Comparison of ENCODE assay signal across 16 cellular contexts in genomic region chr9:13758876-13759275, GRCh38.
"Had no signal": no experiment of that assay in that cellular context is flagged by ENCODE, and none has a peak within 500 bp of the region (broad histone marks: within the 10 kb centered on the region; RNA-seq: fewer than 3 reads in every experiment).

No MANE protein-coding gene starts in this region.

- FAIRE-seq: small intestine had no signal

- H3K4me1 Mint-ChIP-seq: central memory CD8-positive, alpha-beta T cell had no signal

- H3K27ac ChIP-seq: adrenal gland, epithelial cell of prostate, gastroesophageal sphincter, neural progenitor cell, ovary, stomach, vagina had no signal

- H3K4me3 ChIP-seq: adrenal gland, gastroesophageal sphincter, neural progenitor cell, ovary, stomach, vagina had no signal

- H3K4me3 Mint-ChIP-seq: central memory CD8-positive, alpha-beta T cell; T-helper 2 cell treated with Interferon-gamma antibody and Interleukin-4, amounts not matched to agents 5 μg/mL and 100 μg/mL, for 36 hours had no signal

- ATAC-seq: gastroesophageal sphincter had no signal

- H3K27me3 Mint-ChIP-seq: central memory CD8-positive, alpha-beta T cell had no signal

- H3K27me3 ChIP-seq: adrenal gland, gastroesophageal sphincter, neural progenitor cell, ovary, stomach, vagina had no signal

- DNase-seq: activated naive CD4-positive, alpha-beta T cell treated with anti-CD3 and anti-CD28 coated beads, Interleukin-2, amount 50 U/mL, for 16 hours; activated T-cell treated with anti-CD3 and anti-CD28 coated beads, Interleukin-2, amount 50 U/mL, for 1 hour; adrenal gland; cortex of kidney; effector CD8-positive, alpha-beta T cell; hypothalamus; mammary epithelial cell; small intestine; stomach had no signal

- H3K27ac Mint-ChIP-seq: neural progenitor cell; T-helper 2 cell treated with Interferon-gamma antibody and Interleukin-4, amounts not matched to agents 5 μg/mL and 100 μg/mL, for 36 hours had no signal

- H3K36me3 Mint-ChIP-seq: neural progenitor cell had no signal

- H3K4me1 ChIP-seq: gastroesophageal sphincter, neural progenitor cell, stomach, vagina had no signal

- H3K36me3 ChIP-seq: adrenal gland, gastroesophageal sphincter, neural progenitor cell, ovary, stomach, vagina had no signal

- H3K9me3 ChIP-seq: adrenal gland, gastroesophageal sphincter, ovary, stomach, vagina had no signal
